Comparison of ENCODE assay signal across 1 cellular context in the genomic region with DNA sequence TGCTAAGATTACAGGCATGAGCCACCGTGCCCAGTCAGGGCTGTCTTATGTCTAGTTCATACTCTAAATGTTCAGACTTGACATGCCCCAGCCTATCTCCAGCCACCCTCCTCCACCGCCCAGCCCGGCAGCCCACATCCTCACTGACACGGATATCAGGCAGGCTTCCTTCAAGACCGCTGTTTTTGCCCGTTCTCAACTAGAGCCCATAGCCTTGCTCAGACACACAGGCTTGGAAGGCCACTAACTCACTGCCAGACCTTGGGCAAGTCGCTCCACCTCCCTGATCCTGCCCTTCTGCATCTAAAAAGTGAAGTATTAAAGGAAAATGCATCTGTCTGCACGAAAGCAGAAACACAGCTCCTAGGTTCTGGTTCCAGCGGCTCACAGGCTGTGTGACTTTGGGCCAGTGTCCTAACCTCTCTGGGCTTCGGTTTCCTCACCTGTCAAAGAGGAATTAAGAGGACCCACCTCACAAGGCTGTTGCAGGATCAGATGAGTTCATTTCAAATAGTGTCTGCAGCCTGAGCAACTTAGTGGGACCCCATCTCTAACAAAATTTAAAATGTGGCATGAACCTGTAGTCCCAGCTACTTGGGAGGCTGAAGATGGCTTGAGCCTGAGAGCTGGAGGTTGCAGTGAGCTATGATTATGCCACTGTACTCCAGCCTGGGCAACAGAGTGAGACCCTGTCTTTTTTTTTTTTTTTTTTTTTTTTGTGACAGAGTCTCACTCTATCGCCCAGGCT.
TF ChIP-seq lines count a peak whose summit lies in the region.

No MANE protein-coding gene starts in this region.

TF ChIP-seq in GM23338, 12 proteins besides CTCF, POLR2A, EP300 and RAD21 (continued from another document):
- TF ChIP-seq, protein P1, sequence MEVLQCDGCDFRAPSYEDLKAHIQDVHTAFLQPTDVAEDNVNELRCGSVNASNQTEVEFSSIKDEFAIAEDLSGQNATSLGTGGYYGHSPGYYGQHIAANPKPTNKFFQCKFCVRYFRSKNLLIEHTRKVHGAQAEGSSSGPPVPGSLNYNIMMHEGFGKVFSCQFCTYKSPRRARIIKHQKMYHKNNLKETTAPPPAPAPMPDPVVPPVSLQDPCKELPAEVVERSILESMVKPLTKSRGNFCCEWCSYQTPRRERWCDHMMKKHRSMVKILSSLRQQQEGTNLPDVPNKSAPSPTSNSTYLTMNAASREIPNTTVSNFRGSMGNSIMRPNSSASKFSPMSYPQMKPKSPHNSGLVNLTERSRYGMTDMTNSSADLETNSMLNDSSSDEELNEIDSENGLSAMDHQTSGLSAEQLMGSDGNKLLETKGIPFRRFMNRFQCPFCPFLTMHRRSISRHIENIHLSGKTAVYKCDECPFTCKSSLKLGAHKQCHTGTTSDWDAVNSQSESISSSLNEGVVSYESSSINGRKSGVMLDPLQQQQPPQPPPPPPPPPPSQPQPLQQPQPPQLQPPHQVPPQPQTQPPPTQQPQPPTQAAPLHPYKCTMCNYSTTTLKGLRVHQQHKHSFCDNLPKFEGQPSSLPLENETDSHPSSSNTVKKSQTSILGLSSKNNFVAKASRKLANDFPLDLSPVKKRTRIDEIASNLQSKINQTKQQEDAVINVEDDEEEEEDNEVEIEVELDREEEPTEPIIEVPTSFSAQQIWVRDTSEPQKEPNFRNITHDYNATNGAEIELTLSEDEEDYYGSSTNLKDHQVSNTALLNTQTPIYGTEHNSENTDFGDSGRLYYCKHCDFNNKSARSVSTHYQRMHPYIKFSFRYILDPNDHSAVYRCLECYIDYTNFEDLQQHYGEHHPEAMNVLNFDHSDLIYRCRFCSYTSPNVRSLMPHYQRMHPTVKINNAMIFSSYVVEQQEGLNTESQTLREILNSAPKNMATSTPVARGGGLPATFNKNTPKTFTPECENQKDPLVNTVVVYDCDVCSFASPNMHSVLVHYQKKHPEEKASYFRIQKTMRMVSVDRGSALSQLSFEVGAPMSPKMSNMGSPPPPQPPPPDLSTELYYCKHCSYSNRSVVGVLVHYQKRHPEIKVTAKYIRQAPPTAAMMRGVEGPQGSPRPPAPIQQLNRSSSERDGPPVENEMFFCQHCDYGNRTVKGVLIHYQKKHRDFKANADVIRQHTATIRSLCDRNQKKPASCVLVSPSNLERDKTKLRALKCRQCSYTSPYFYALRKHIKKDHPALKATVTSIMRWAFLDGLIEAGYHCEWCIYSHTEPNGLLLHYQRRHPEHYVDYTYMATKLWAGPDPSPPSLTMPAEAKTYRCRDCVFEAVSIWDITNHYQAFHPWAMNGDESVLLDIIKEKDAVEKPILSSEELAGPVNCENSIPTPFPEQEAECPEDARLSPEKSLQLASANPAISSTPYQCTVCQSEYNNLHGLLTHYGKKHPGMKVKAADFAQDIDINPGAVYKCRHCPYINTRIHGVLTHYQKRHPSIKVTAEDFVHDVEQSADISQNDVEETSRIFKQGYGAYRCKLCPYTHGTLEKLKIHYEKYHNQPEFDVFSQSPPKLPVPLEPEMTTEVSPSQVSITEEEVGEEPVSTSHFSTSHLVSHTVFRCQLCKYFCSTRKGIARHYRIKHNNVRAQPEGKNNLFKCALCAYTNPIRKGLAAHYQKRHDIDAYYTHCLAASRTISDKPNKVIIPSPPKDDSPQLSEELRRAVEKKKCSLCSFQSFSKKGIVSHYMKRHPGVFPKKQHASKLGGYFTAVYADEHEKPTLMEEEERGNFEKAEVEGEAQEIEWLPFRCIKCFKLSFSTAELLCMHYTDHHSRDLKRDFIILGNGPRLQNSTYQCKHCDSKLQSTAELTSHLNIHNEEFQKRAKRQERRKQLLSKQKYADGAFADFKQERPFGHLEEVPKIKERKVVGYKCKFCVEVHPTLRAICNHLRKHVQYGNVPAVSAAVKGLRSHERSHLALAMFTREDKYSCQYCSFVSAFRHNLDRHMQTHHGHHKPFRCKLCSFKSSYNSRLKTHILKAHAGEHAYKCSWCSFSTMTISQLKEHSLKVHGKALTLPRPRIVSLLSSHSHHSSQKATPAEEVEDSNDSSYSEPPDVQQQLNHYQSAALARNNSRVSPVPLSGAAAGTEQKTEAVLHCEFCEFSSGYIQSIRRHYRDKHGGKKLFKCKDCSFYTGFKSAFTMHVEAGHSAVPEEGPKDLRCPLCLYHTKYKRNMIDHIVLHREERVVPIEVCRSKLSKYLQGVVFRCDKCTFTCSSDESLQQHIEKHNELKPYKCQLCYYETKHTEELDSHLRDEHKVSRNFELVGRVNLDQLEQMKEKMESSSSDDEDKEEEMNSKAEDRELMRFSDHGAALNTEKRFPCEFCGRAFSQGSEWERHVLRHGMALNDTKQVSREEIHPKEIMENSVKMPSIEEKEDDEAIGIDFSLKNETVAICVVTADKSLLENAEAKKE (CRISPR knock-in tag; IDR thresholded peaks at IDR 0.05) = no peak
TF ChIP-seq in GM23338: peak in this region for 0.
